In genomic region chr11:68370211-68371111, GRCh38 we compare ENCODE assay signal across 8 cellular contexts. TPM values are rescaled to one million over a fixed set of nuclear protein-coding genes. Genes with fewer than 3 reads are reported as not detected.
DNase-seq lines count a peak whose midpoint lies in the region; ATAC-seq, FAIRE-seq and TF ChIP-seq lines count a peak whose summit lies in the region.

No MANE protein-coding gene starts in this region.

- intact Hi-C loops in left ventricle myocardium superior (cut with micrococcal nuclease) (no loop called here), upper lobe of right lung (cut with DNase I) (no loop called here)

- no peaks in the 10 kb centered on the region for H3K27me3 Mint-ChIP-seq in activated naive CD8-positive, alpha-beta T cell treated with anti-CD3 and anti-CD28 coated beads for 36 hours

- H3K9me3 Mint-ChIP-seq in activated naive CD8-positive, alpha-beta T cell treated with anti-CD3 and anti-CD28 coated beads for 36 hours = no peaks in the 10 kb centered on the region

- H3K4me1 Mint-ChIP-seq in activated naive CD8-positive, alpha-beta T cell treated with anti-CD3 and anti-CD28 coated beads for 36 hours = no peaks in the 10 kb centered on the region

- no peak overlapping the region for H3K4me3 Mint-ChIP-seq in activated naive CD8-positive, alpha-beta T cell treated with anti-CD3 and anti-CD28 coated beads for 36 hours

- peaks cover 47% of the 10 kb centered on the region for H3K4me1 ChIP-seq in upper lobe of right lung

- peak overlapping the region; percentile 30 for H3K27ac ChIP-seq in upper lobe of right lung

- peak; percentile 62 for ATAC-seq in GM21825 (IDR thresholded peaks at IDR 0.05; ENCODE audit: unreplicated experiment)
- ATAC-seq in left ventricle myocardium superior = peak; percentile 61
- peak; percentile 45 for ATAC-seq in upper lobe of right lung

- TF ChIP-seq CTCF in GM13977 (IDR thresholded peaks at IDR 0.05; ENCODE audit: extremely low read depth, insufficient read depth, missing control alignments) (no peak), upper lobe of right lung (IDR thresholded peaks at IDR 0.05) (no peak), D721Med (IDR thresholded peaks at IDR 0.05; ENCODE audit: insufficient read depth, missing control alignments) (no peak)

- peaks cover 16% of the 10 kb centered on the region for H3K36me3 ChIP-seq in upper lobe of right lung

- H3K27me3 ChIP-seq in upper lobe of right lung = no peaks in the 10 kb centered on the region

- no peak overlapping the region for H3K4me3 ChIP-seq in upper lobe of right lung

- H3K27ac Mint-ChIP-seq in activated naive CD8-positive, alpha-beta T cell treated with anti-CD3 and anti-CD28 coated beads for 36 hours = no peak overlapping the region

- peak; percentile 96 for DNase-seq in GM13977 (ENCODE audit: low spot score)
- DNase-seq in NOMO-1 treated with DMSO at 0.1 percent for 48 hours (lab: John Stamatoyannopoulos, UW; ENCODE audit: unreplicated experiment) = peak; percentile 91
- peak; percentile 66 for DNase-seq in left ventricle myocardium superior
- no peak for DNase-seq in upper lobe of right lung
- DNase-seq in activated naive CD8-positive, alpha-beta T cell treated with anti-CD3 and anti-CD28 coated beads for 36 hours = no peak
- no peak for DNase-seq in NCI-H69 (lab: John Stamatoyannopoulos, UW)
- DNase-seq in D721Med (ENCODE audit: insufficient read length, low spot score) = no peak

- peaks cover 2% of the 10 kb centered on the region for H3K36me3 Mint-ChIP-seq in activated naive CD8-positive, alpha-beta T cell treated with anti-CD3 and anti-CD28 coated beads for 36 hours

- FAIRE-seq in D721Med (lab: Jason Lieb, UNC) = no peak

- H3K9me3 ChIP-seq in upper lobe of right lung = no peaks in the 10 kb centered on the region

- in situ Hi-C loops in GM13977 (cut with MboI; ENCODE audit: low pct_unique_long_range_greater_than_20kb, low sequenced_read_pairs, unreplicated experiment) = no loop called here

RNA-seq across cellular contexts. Expression of gene LRP5, which starts 58.1 kb away (rescaled TPM):
- total RNA-seq in left ventricle myocardium superior (64.8 TPM), upper lobe of right lung (101 TPM)
- 10 to 100 TPM; 12.7 to 15.4 TPM for total RNA-seq in activated naive CD8-positive, alpha-beta T cell treated with anti-CD3 and anti-CD28 coated beads for 36 hours

Comparison
In these comparisons a context has a peak if more than half of its experiments do, and no peak if none do; other contexts are left out.
1. DNase-seq: peak in GM13977 (single experiment), NOMO-1 treated with DMSO at 0.1 percent for 48 hours (single experiment) and left ventricle myocardium superior (single experiment); none in upper lobe of right lung (single experiment), activated naive CD8-positive, alpha-beta T cell treated with anti-CD3 and anti-CD28 coated beads for 36 hours (single experiment), NCI-H69 (single experiment) and D721Med (single experiment).
2. Peak in every context shown above with its lines, with median percentiles within 50 percentile points of each other: ATAC-seq.